Comparison of ENCODE assay signal across 10 cellular contexts in genomic region chr10:112553315-112553714, GRCh38.
"Had no signal": no experiment of that assay in that cellular context is flagged by ENCODE, and none has a peak within 500 bp of the region (broad histone marks: within the 10 kb centered on the region; RNA-seq: fewer than 3 reads in every experiment).

No MANE protein-coding gene starts in this region.

- H3K9me3 ChIP-seq: HAP-1 had no signal

- H3K4me2 ChIP-seq: GM23338 had no signal

- H3K4me3 ChIP-seq: GM23248, GM23338, HAP-1 had no signal

- H2AFZ ChIP-seq: GM23248, GM23338 had no signal

- H3K4me1 ChIP-seq: HAP-1 had no signal

- DNase-seq: GM23248, GOT3, H7, H9, HCEC 1CT, HFFc6 had no signal

- H3K36me3 ChIP-seq: HAP-1 had no signal

- ATAC-seq: GM23338 had no signal

- FAIRE-seq: H1, H54 had no signal

- H3K27ac ChIP-seq: GM23248 had no signal

- H3K9ac ChIP-seq: GM23248 had no signal
